9 cellular contexts compared by ENCODE assay signal in the genomic region with DNA sequence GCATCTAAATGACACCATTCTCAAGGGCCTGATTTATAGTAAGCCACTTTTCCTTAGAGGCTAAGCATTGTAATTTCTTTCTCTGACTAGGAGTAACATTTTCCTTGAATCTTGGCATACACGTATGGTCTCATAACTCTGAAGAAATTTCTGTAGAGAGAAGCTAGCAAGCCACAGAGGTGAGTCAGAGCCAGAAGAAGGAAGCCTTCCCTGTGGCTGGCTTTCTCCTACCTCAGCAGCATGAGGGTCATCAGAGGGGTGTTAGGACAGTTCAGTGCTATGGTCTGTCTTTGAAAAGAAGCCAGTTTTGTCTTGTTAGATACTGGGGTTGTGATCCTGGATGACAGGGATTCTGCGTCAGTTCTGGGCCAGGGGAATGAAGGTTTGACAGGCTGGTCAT. TPM values are rescaled to one million over a fixed set of nuclear protein-coding genes. Genes with fewer than 3 reads are reported as not detected.
DNase-seq lines count a peak whose midpoint lies in the region; ATAC-seq and TF ChIP-seq lines count a peak whose summit lies in the region.
"Had no signal": no experiment of that assay in that cellular context is flagged by ENCODE, and none has a peak within 500 bp of the region (broad histone marks: within the 10 kb centered on the region; RNA-seq: fewer than 3 reads in every experiment).

No MANE protein-coding gene starts in this region.

- ATAC-seq in activated naive CD8-positive, alpha-beta T cell treated with anti-CD3 and anti-CD28 coated beads, Interleukin-2, amount 10 ng/mL, durations not matched to agents 7 days and 5 days (ENCODE audit: low read depth), result no peak
- ATAC-seq in sciatic nerve, result no peak

- H3K36me3 Mint-ChIP-seq in HFFc6 (ENCODE audit: low read depth), result peaks cover 9% of the 10 kb centered on the region
- H3K36me3 Mint-ChIP-seq in activated naive CD8-positive, alpha-beta T cell treated with anti-CD3 and anti-CD28 coated beads, Interleukin-2, amount 10 ng/mL, durations not matched to agents 7 days and 5 days, result peaks cover 19% of the 10 kb centered on the region
- H3K36me3 Mint-ChIP-seq: naive B cell had no signal

- peaks cover 81% of the 10 kb centered on the region for H3K4me1 Mint-ChIP-seq in HFFc6 (ENCODE audit: low read depth)
- H3K4me1 Mint-ChIP-seq in activated naive CD8-positive, alpha-beta T cell treated with anti-CD3 and anti-CD28 coated beads, Interleukin-2, amount 10 ng/mL, durations not matched to agents 7 days and 5 days, result peaks cover 71% of the 10 kb centered on the region

- peak overlapping the region; percentile 89 for H3K27ac Mint-ChIP-seq in HFFc6
- H3K27ac Mint-ChIP-seq in activated naive CD8-positive, alpha-beta T cell treated with anti-CD3 and anti-CD28 coated beads, Interleukin-2, amount 10 ng/mL, durations not matched to agents 7 days and 5 days, result peak overlapping the region; percentile 17

- in situ Hi-C loops in ACHN (cut with HindIII; ENCODE audit: low pct_ligation_motif_present, low pct_unique_long_range_greater_than_20kb, low sequenced_read_pairs), result no loop called here

- H3K9me3 Mint-ChIP-seq in HFFc6, result no peaks in the 10 kb centered on the region
- no peaks in the 10 kb centered on the region for H3K9me3 Mint-ChIP-seq in activated naive CD8-positive, alpha-beta T cell treated with anti-CD3 and anti-CD28 coated beads, Interleukin-2, amount 10 ng/mL, durations not matched to agents 7 days and 5 days
- H3K9me3 Mint-ChIP-seq: naive B cell had no signal

- peak overlapping the region; percentile 58 for H3K4me3 Mint-ChIP-seq in HFFc6
- peak overlapping the region; percentile 11 for H3K4me3 Mint-ChIP-seq in activated naive CD8-positive, alpha-beta T cell treated with anti-CD3 and anti-CD28 coated beads, Interleukin-2, amount 10 ng/mL, durations not matched to agents 7 days and 5 days

- POLR2A ChIA-PET in activated naive CD8-positive, alpha-beta T cell treated with anti-CD3 and anti-CD28 coated beads, Interleukin-2, amount 10 ng/mL, durations not matched to agents 7 days and 5 days (lab: Charles Lee), result interaction anchor here (0.7 kb wide), 1 partner anchor 36 kb away, joined by 3 read pairs; no protein-coding TSS in a partner anchor

- TF ChIP-seq CTCF in HFFc6 (IDR thresholded peaks at IDR 0.05), result no peak

- DNase-seq in ACHN, result peak; percentile 73
- DNase-seq in HFFc6, result peak; percentile 91
- no peak for DNase-seq in activated naive CD8-positive, alpha-beta T cell treated with anti-CD3 and anti-CD28 coated beads, Interleukin-2, amount 10 ng/mL, durations not matched to agents 7 days and 5 days
- peak; percentile 89 for DNase-seq in kidney tubule cell (ENCODE audit: low spot score)
- DNase-seq in sciatic nerve (ENCODE audit: low spot score), result no peak
- DNase-seq in GDM1 (lab: John Stamatoyannopoulos, UW), result no peak
- no peak for DNase-seq in T1000 (lab: John Stamatoyannopoulos, UW)
- no peak for DNase-seq in activated CD4-positive, CD25-positive, alpha-beta regulatory T cell (lab: John Stamatoyannopoulos, UW)
- DNase-seq: naive B cell had no signal

- intact Hi-C loops in sciatic nerve (cut with DNase I), result no loop called here

- no peaks in the 10 kb centered on the region; the same call in 1 of the 2 replicates for H3K27me3 Mint-ChIP-seq in HFFc6 (ENCODE audit: insufficient read depth)
- no peaks in the 10 kb centered on the region for H3K27me3 Mint-ChIP-seq in activated naive CD8-positive, alpha-beta T cell treated with anti-CD3 and anti-CD28 coated beads, Interleukin-2, amount 10 ng/mL, durations not matched to agents 7 days and 5 days
- H3K27me3 Mint-ChIP-seq: naive B cell had no signal

RNA-seq across cellular contexts. Expression of gene SNX30, which starts 3.2 kb away (rescaled TPM):
- total RNA-seq in HFFc6 (2021; fragmentation: NEBNext Ultra II Directional; extraction: Animal tissue kit (Norgen Biotek cat#: 25700)), result 10 to 100 TPM; 11.1 to 14.9 (median 13.9) TPM
- total RNA-seq in activated naive CD8-positive, alpha-beta T cell treated with anti-CD3 and anti-CD28 coated beads, Interleukin-2, amount 10 ng/mL, durations not matched to agents 7 days and 5 days, result 1 to 10 TPM; 9.0 to 9.6 TPM
- total RNA-seq in sciatic nerve, result 10.7 TPM

RNA-seq across cellular contexts. Expression of gene INIP, which starts 35.8 kb away (rescaled TPM):
- 10 to 100 TPM; 23.6 to 26.8 (median 25.0) TPM for total RNA-seq in HFFc6 (2021; fragmentation: NEBNext Ultra II Directional; extraction: Animal tissue kit (Norgen Biotek cat#: 25700))
- 10 to 100 TPM; 29.4 to 29.8 TPM for total RNA-seq in activated naive CD8-positive, alpha-beta T cell treated with anti-CD3 and anti-CD28 coated beads, Interleukin-2, amount 10 ng/mL, durations not matched to agents 7 days and 5 days
- total RNA-seq in sciatic nerve, result 23.5 TPM

Comparison
In these comparisons a context has a peak if more than half of its experiments do, and no peak if none do; other contexts are left out.
1. DNase-seq: peak in ACHN (single experiment), HFFc6 (single experiment) and kidney tubule cell (single experiment); none in activated naive CD8-positive, alpha-beta T cell treated with anti-CD3 and anti-CD28 coated beads, Interleukin-2, amount 10 ng/mL, durations not matched to agents 7 days and 5 days (single experiment), sciatic nerve (single experiment), GDM1 (single experiment), T1000 (single experiment) and activated CD4-positive, CD25-positive, alpha-beta regulatory T cell (0 of 4).